In the genomic region with DNA sequence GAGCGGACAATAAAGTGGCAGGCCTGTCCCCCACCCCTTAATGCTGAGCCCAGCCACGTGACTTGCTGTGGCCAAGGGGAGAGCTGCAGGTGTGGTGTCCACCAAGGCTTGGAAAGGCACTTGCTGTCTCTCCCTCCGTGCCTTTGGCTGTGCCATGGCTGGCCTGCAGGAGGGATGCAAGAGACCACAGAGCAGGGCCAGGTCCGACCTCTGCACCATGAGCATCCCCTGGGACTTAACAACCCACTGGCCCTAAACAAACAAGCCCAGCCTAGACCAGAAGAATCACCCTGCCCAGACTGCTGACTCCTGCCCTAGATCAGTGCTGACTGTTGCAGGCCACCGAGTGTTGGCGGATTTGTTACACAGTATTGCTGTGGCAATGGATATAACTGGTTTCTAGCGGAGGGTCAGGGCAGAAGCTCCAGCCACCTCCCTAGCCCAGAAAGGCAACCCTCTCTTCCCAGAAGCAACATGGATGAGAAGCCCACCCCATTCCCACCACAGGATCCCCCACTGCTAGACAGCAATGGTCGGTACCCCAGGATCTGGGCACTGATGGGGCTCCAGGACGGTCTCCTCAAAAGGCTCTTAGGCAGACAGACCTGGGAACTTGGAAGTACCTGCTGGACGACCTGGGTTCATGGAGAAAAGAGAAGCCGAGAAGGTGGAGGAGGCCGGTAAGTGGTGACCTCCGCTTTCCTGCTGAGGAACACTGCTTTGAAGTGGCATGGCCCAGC, we compare ENCODE assay signal across 15 cellular contexts.
DNase-seq lines count a peak whose midpoint lies in the region; ATAC-seq lines count a peak whose summit lies in the region.
"Had no signal": no experiment of that assay in that cellular context is flagged by ENCODE, and none has a peak within 500 bp of the region (broad histone marks: within the 10 kb centered on the region; RNA-seq: fewer than 3 reads in every experiment).

No MANE protein-coding gene starts in this region.

- 0 out of 22 replicates have a peak overlapping the region, but pooled peaks of 2 of the 11 experiments have one; percentile 9 to 61 for H3K9ac ChIP-seq in BLaER1 treated with 17β-estradiol and CSF1 and Interleukin-3, amounts not matched to agents 10 nM and 100 nM

- H4K20me1 ChIP-seq in BLaER1 treated with 17β-estradiol and CSF1 and Interleukin-3, amounts not matched to agents 10 nM and 100 nM, result peaks cover 0 to 62% (median 32%) of the 10 kb centered on the region in 11 experiments; a peak in 16 of 22 replicates

- H3K27ac ChIP-seq in BLaER1 treated with 17β-estradiol and CSF1 and Interleukin-3, amounts not matched to agents 10 nM and 100 nM, result no peak overlapping the region
- H3K27ac ChIP-seq in right cardiac atrium (ENCODE audit: low read length) (no peak overlapping the region), caudate nucleus (ENCODE audit: low read depth, low read length) (no peak overlapping the region)
- H3K27ac ChIP-seq: SJCRH30 had no signal

- peak; percentile 56 for DNase-seq in SK-MEL-5 (ENCODE audit: low read depth, low spot score)
- DNase-seq in right cardiac atrium, result peak in 2 of 3 donors; percentile 7 to 28
- DNase-seq in sciatic nerve (ENCODE audit: low spot score), result peak; percentile 54
- DNase-seq in caudate nucleus (lab: John Stamatoyannopoulos, UW), result no peak
- DNase-seq in head of caudate nucleus, result no peak
- DNase-seq: DMS153, EL, Kasumi-1, NCI-H1105 treated with DMSO at 0.1 percent for 48 hours, NCI-H1930, NCI-H2171, NCI-H774 had no signal

- peaks cover 10 to 37% (median 18%) of the 10 kb centered on the region in 11 experiments; a peak in 18 of 22 replicates for H3K27me3 ChIP-seq in BLaER1 treated with 17β-estradiol and CSF1 and Interleukin-3, amounts not matched to agents 10 nM and 100 nM
- no peaks in the 10 kb centered on the region for H3K27me3 ChIP-seq in right cardiac atrium (ENCODE audit: control insufficient read depth, insufficient read depth)
- H3K27me3 ChIP-seq: SJCRH30 had no signal

- H3K36me3 ChIP-seq in BLaER1 treated with 17β-estradiol and CSF1 and Interleukin-3, amounts not matched to agents 10 nM and 100 nM, result peaks cover 0 to 2% (median 0%) of the 10 kb centered on the region in 11 experiments; a peak in 2 of 22 replicates

- intact Hi-C loops in right cardiac atrium (cut with DNase I), result no loop called here
- intact Hi-C loops in sciatic nerve (cut with DNase I), result no loop called here
- intact Hi-C loops in head of caudate nucleus (cut with DNase I), result no loop called here

- in situ Hi-C loops in SK-MEL-5 (cut with HindIII; ENCODE audit: low pct_unique_long_range_greater_than_20kb, low sequenced_read_pairs), result no loop called here

- no peak for ATAC-seq in right cardiac atrium
- ATAC-seq in sciatic nerve, result peak; percentile 8
- ATAC-seq in GM19397 (IDR thresholded peaks at IDR 0.05; ENCODE audit: unreplicated experiment), result no peak

- H3K4me2 ChIP-seq in BLaER1 treated with 17β-estradiol and CSF1 and Interleukin-3, amounts not matched to agents 10 nM and 100 nM, result peak overlapping the region; percentile 82 to 100 (median 94)

- 94% methylated on average over 13 of the region's 13 CpGs for WGBS in right cardiac atrium

- H3K9me3 ChIP-seq in BLaER1 treated with 17β-estradiol and CSF1 and Interleukin-3, amounts not matched to agents 10 nM and 100 nM (replicated peaks in 1 of 11), result no peaks in the 10 kb centered on the region
- H3K9me3 ChIP-seq in right cardiac atrium (ENCODE audit: control insufficient read depth, low read length), result no peaks in the 10 kb centered on the region
- H3K9me3 ChIP-seq: SJCRH30 had no signal

- peaks cover 76 to 98% (median 97%) of the 10 kb centered on the region in 10 experiments for H3K4me1 ChIP-seq in BLaER1 treated with 17β-estradiol and CSF1 and Interleukin-3, amounts not matched to agents 10 nM and 100 nM
- H3K4me1 ChIP-seq in right cardiac atrium (ENCODE audit: control insufficient read depth, insufficient read depth, low read length), result no peaks in the 10 kb centered on the region

- H3K4me3 ChIP-seq in BLaER1 treated with 17β-estradiol and CSF1 and Interleukin-3, amounts not matched to agents 10 nM and 100 nM, result peak overlapping the region in 2 of 10 experiments; percentile 38 to 44; a peak in 2 of 20 replicates
- no peak overlapping the region for H3K4me3 ChIP-seq in right cardiac atrium (ENCODE audit: low read length)
- H3K4me3 ChIP-seq: SJCRH30 had no signal

Comparison
In these comparisons a context has a peak if more than half of its experiments do, and no peak if none do; other contexts are left out.
1. DNase-seq: peak in SK-MEL-5 (single experiment), right cardiac atrium (2 of 3) and sciatic nerve (single experiment); none in caudate nucleus (0 of 61) and head of caudate nucleus (0 of 42).